ENCODE assay signal across 15 cellular contexts in genomic region chr12:110647669-110648068, GRCh38. TPM values are rescaled to one million over a fixed set of nuclear protein-coding genes. Genes with fewer than 3 reads are reported as not detected.
DNase-seq lines count a peak whose midpoint lies in the region; ATAC-seq and TF ChIP-seq lines count a peak whose summit lies in the region.
"Had no signal": no experiment of that assay in that cellular context is flagged by ENCODE, and none has a peak within 500 bp of the region (broad histone marks: within the 10 kb centered on the region; RNA-seq: fewer than 3 reads in every experiment).

No MANE protein-coding gene starts in this region.

- H3K4me1 Mint-ChIP-seq in activated CD8-positive, alpha-beta T cell treated with anti-CD3 and anti-CD28 coated beads, Interleukin-2, amount 10 ng/mL, durations not matched to agents 7 days and 5 days (ENCODE audit: low read depth): peaks cover 30% of the 10 kb centered on the region

- H3K36me3 Mint-ChIP-seq in activated CD8-positive, alpha-beta T cell treated with anti-CD3 and anti-CD28 coated beads, Interleukin-2, amount 10 ng/mL, durations not matched to agents 7 days and 5 days (ENCODE audit: low read depth): peaks cover 53% of the 10 kb centered on the region

- no peaks in the 10 kb centered on the region for H3K27me3 ChIP-seq in transverse colon
- H3K27me3 ChIP-seq: BE2C had no signal

- peak overlapping the region; percentile 85 for H3K27ac Mint-ChIP-seq in activated CD8-positive, alpha-beta T cell treated with anti-CD3 and anti-CD28 coated beads, Interleukin-2, amount 10 ng/mL, durations not matched to agents 7 days and 5 days
- H3K27ac Mint-ChIP-seq: HFFc6 had no signal

- ATAC-seq in HG02763 (IDR thresholded peaks at IDR 0.05; ENCODE audit: unreplicated experiment): peak; percentile 65
- peak; percentile 82 for ATAC-seq in activated CD8-positive, alpha-beta T cell treated with anti-CD3 and anti-CD28 coated beads, Interleukin-2, amount 10 ng/mL, durations not matched to agents 7 days and 5 days
- ATAC-seq: left ventricle myocardium superior had no signal

- H3K9me3 Mint-ChIP-seq in activated CD8-positive, alpha-beta T cell treated with anti-CD3 and anti-CD28 coated beads, Interleukin-2, amount 10 ng/mL, durations not matched to agents 7 days and 5 days (ENCODE audit: insufficient read depth): no peaks in the 10 kb centered on the region
- H3K9me3 Mint-ChIP-seq: HFFc6 had no signal

- TF ChIP-seq POLR2A in transverse colon (IDR thresholded peaks at IDR 0.05): no peak

- 77% methylated on average over 7 of the region's 7 CpGs; no CpG with 5 or more reads in 1 of the 2 donors for WGBS in transverse colon (ENCODE audit: low coverage in 1 of 2), 2 donors

- no peak overlapping the region for H3K4me3 ChIP-seq in transverse colon

- H3K4me1 ChIP-seq in transverse colon: no peaks in the 10 kb centered on the region
- H3K4me1 ChIP-seq: BE2C had no signal

- no peak for TF ChIP-seq EP300 in transverse colon (IDR thresholded peaks at IDR 0.05; ENCODE audit: low read depth)

- peak in 4 of 6 experiments; percentile 12 to 46 (median 34) for DNase-seq in stimulated activated naive CD4-positive, alpha-beta T cell (lab: John Stamatoyannopoulos, UW)
- DNase-seq in stimulated activated naive CD4-positive, alpha-beta T cell treated with Interleukin-2 at 50 U/mL for 16 hours (lab: John Stamatoyannopoulos, UW): no peak
- DNase-seq in activated CD8-positive, alpha-beta T cell treated with anti-CD3 and anti-CD28 coated beads, Interleukin-2, amount 10 ng/mL, durations not matched to agents 7 days and 5 days: peak; percentile 46
- DNase-seq in transverse colon: peak; percentile 29
- DNase-seq in GF-D8 (lab: John Stamatoyannopoulos, UW): no peak
- no peak for DNase-seq in NCI-H2227 treated with DMSO at 0.1 percent for 48 hours (lab: John Stamatoyannopoulos, UW)
- no peak for DNase-seq in C1 segment of cervical spinal cord (lab: John Stamatoyannopoulos, UW)
- DNase-seq: BE2C, foreskin melanocyte, HFFc6, IMR-90, left ventricle myocardium superior, NCI-H446, posterior cingulate gyrus had no signal

- H3K9me3 ChIP-seq in transverse colon: no peaks in the 10 kb centered on the region
- H3K9me3 ChIP-seq: BE2C had no signal

- in situ Hi-C loops in transverse colon (cut with MboI; ENCODE audit: low pct_ligation_motif_present in 1 of 4, low pct_unique_long_range_greater_than_20kb in 1 of 4, low sequenced_read_pairs in 3 of 4): no loop called here

- H3K27me3 Mint-ChIP-seq in activated CD8-positive, alpha-beta T cell treated with anti-CD3 and anti-CD28 coated beads, Interleukin-2, amount 10 ng/mL, durations not matched to agents 7 days and 5 days (ENCODE audit: low read depth): no peaks in the 10 kb centered on the region

- POLR2A ChIA-PET in activated CD8-positive, alpha-beta T cell treated with anti-CD3 and anti-CD28 coated beads, Interleukin-2, amount 10 ng/mL, durations not matched to agents 7 days and 5 days (lab: Charles Lee): no interaction called here

- CTCF ChIA-PET in activated CD8-positive, alpha-beta T cell treated with anti-CD3 and anti-CD28 coated beads, Interleukin-2, amount 10 ng/mL, durations not matched to agents 7 days and 5 days (lab: Charles Lee): no interaction called here

- intact Hi-C loops in transverse colon (cut with DNase I; ENCODE audit: low total_unique reads): no loop called here

- peak overlapping the region in 1 of 4 donors; percentile 15 for H3K27ac ChIP-seq in transverse colon

- no peak for TF ChIP-seq CTCF in transverse colon (IDR thresholded peaks at IDR 0.05)

- H3K4me3 Mint-ChIP-seq in activated CD8-positive, alpha-beta T cell treated with anti-CD3 and anti-CD28 coated beads, Interleukin-2, amount 10 ng/mL, durations not matched to agents 7 days and 5 days: no peak overlapping the region
- H3K4me3 Mint-ChIP-seq: HFFc6 had no signal

- H3K36me3 ChIP-seq in transverse colon: no peaks in the 10 kb centered on the region
- H3K36me3 ChIP-seq: BE2C had no signal

RNA-seq across cellular contexts. Expression of gene TCTN1, which starts 33.7 kb away (rescaled TPM):
- 1 to 10 TPM; 5.9 to 7.9 TPM for total RNA-seq in activated CD8-positive, alpha-beta T cell treated with anti-CD3 and anti-CD28 coated beads, Interleukin-2, amount 10 ng/mL, durations not matched to agents 7 days and 5 days
- total RNA-seq in transverse colon: 10 to 100 TPM; 28.5 to 71.2 (median 35.1) TPM

RNA-seq across cellular contexts. Expression of gene HVCN1, which starts 41.2 kb away (rescaled TPM):
- 10 to 100 TPM; 28.6 to 30.8 TPM for total RNA-seq in activated CD8-positive, alpha-beta T cell treated with anti-CD3 and anti-CD28 coated beads, Interleukin-2, amount 10 ng/mL, durations not matched to agents 7 days and 5 days
- 1 to 10 TPM in 3 of 4 donors, not detected in 1; 3.4 to 7.9 (median 7.3) TPM for total RNA-seq in transverse colon

Comparison
In these comparisons a context has a peak if more than half of its experiments do, and no peak if none do; other contexts are left out.
1. DNase-seq: peak in stimulated activated naive CD4-positive, alpha-beta T cell (4 of 6), activated CD8-positive, alpha-beta T cell treated with anti-CD3 and anti-CD28 coated beads, Interleukin-2, amount 10 ng/mL, durations not matched to agents 7 days and 5 days (single experiment) and transverse colon (single experiment); none in stimulated activated naive CD4-positive, alpha-beta T cell treated with Interleukin-2 at 50 U/mL for 16 hours (single experiment), GF-D8 (single experiment), NCI-H2227 treated with DMSO at 0.1 percent for 48 hours (single experiment) and C1 segment of cervical spinal cord (0 of 14).